ENCODE assay signal across 8 cellular contexts in genomic region chr11:128716231-128716630, GRCh38. TPM values are rescaled to one million over a fixed set of nuclear protein-coding genes. Genes with fewer than 3 reads are reported as not detected.
DNase-seq lines count a peak whose midpoint lies in the region; ATAC-seq and TF ChIP-seq lines count a peak whose summit lies in the region.

No MANE protein-coding gene starts in this region.

- peak overlapping the region; percentile 99 for H3K4me2 ChIP-seq in SU-DHL-6 (ENCODE audit: low read depth, low read length, poor library complexity, severe bottlenecking)

- H3K4me3 ChIP-seq in SU-DHL-6 (ENCODE audit: insufficient read depth, low read length, poor library complexity, severe bottlenecking) (peak overlapping the region; percentile 18), right cardiac atrium (ENCODE audit: low read length) (no peak overlapping the region)

- H3K27ac Mint-ChIP-seq in T-helper 1 cell treated with Interleukin-12 subunit alpha and Interleukin-12 subunit beta and Interleukin-4 antibody, amounts not matched to agents 30 μg/mL and 1 μg/mL, for 36 hours, result peak overlapping the region; percentile 94
- H3K27ac Mint-ChIP-seq in stimulated activated memory B cell treated with anti-CD40 and anti-IgM and Interleukin-4, amounts not matched to agents 10 μg/mL and 1 μg/mL and 100 μg/mL, for 72 hours, result peak overlapping the region; percentile 97

- no peaks in the 10 kb centered on the region for H4K20me1 ChIP-seq in SU-DHL-6 (ENCODE audit: low read depth, low read length)

- peak overlapping the region; percentile 78 for H3K4me3 Mint-ChIP-seq in T-helper 1 cell treated with Interleukin-12 subunit alpha and Interleukin-12 subunit beta and Interleukin-4 antibody, amounts not matched to agents 30 μg/mL and 1 μg/mL, for 36 hours
- H3K4me3 Mint-ChIP-seq in stimulated activated memory B cell treated with anti-CD40 and anti-IgM and Interleukin-4, amounts not matched to agents 10 μg/mL and 1 μg/mL and 100 μg/mL, for 72 hours, result peak overlapping the region; percentile 74

- H3K27ac ChIP-seq in SU-DHL-6 (ENCODE audit: low read depth, low read length) (peak overlapping the region; percentile 100), right cardiac atrium (ENCODE audit: low read length) (peak overlapping the region; percentile 88)

- intact Hi-C loops in right cardiac atrium (cut with DNase I), result no loop called here

- no peaks in the 10 kb centered on the region for H3K9me2 ChIP-seq in SU-DHL-6 (replicated peaks; ENCODE audit: insufficient read depth, low read length)

- peaks cover 20% of the 10 kb centered on the region for H3K36me3 Mint-ChIP-seq in T-helper 1 cell treated with Interleukin-12 subunit alpha and Interleukin-12 subunit beta and Interleukin-4 antibody, amounts not matched to agents 30 μg/mL and 1 μg/mL, for 36 hours (ENCODE audit: low read depth)
- peaks cover 9% of the 10 kb centered on the region for H3K36me3 Mint-ChIP-seq in stimulated activated memory B cell treated with anti-CD40 and anti-IgM and Interleukin-4, amounts not matched to agents 10 μg/mL and 1 μg/mL and 100 μg/mL, for 72 hours

- H3K9me3 ChIP-seq in SU-DHL-6 (ENCODE audit: insufficient read depth, low read length), result no peaks in the 10 kb centered on the region
- H3K9me3 ChIP-seq in right cardiac atrium (ENCODE audit: control insufficient read depth, low read length), result no peaks in the 10 kb centered on the region

- no peaks in the 10 kb centered on the region for H3K9me3 Mint-ChIP-seq in T-helper 1 cell treated with Interleukin-12 subunit alpha and Interleukin-12 subunit beta and Interleukin-4 antibody, amounts not matched to agents 30 μg/mL and 1 μg/mL, for 36 hours
- peaks cover 4% of the 10 kb centered on the region for H3K9me3 Mint-ChIP-seq in stimulated activated memory B cell treated with anti-CD40 and anti-IgM and Interleukin-4, amounts not matched to agents 10 μg/mL and 1 μg/mL and 100 μg/mL, for 72 hours

- ATAC-seq in right cardiac atrium (no peak), GM19324 (IDR thresholded peaks at IDR 0.05; ENCODE audit: low FRiP score, unreplicated experiment) (no peak), HG02623 (IDR thresholded peaks at IDR 0.05; ENCODE audit: unreplicated experiment) (no peak)
- ATAC-seq in stimulated activated memory B cell treated with anti-CD40 and anti-IgM and Interleukin-4, amounts not matched to agents 10 μg/mL and 1 μg/mL and 100 μg/mL, for 72 hours, result no peak

- H3K4me1 ChIP-seq in right cardiac atrium (ENCODE audit: control insufficient read depth, insufficient read depth, low read length), result peaks cover 13% of the 10 kb centered on the region

- no peak overlapping the region for H2AFZ ChIP-seq in SU-DHL-6 (ENCODE audit: low read depth, low read length, severe bottlenecking)

- peaks cover 100% of the 10 kb centered on the region for H3K79me2 ChIP-seq in SU-DHL-6 (ENCODE audit: insufficient read depth, low read length)

- H3K4me1 Mint-ChIP-seq in T-helper 1 cell treated with Interleukin-12 subunit alpha and Interleukin-12 subunit beta and Interleukin-4 antibody, amounts not matched to agents 30 μg/mL and 1 μg/mL, for 36 hours (ENCODE audit: low read depth), result peaks cover 80% of the 10 kb centered on the region
- peaks cover 94% of the 10 kb centered on the region for H3K4me1 Mint-ChIP-seq in stimulated activated memory B cell treated with anti-CD40 and anti-IgM and Interleukin-4, amounts not matched to agents 10 μg/mL and 1 μg/mL and 100 μg/mL, for 72 hours

- H3F3A ChIP-seq in SU-DHL-6 (ENCODE audit: insufficient read depth), result peaks cover 65% of the 10 kb centered on the region; the same call in 1 of the 2 replicates

- H3K27me3 Mint-ChIP-seq in T-helper 1 cell treated with Interleukin-12 subunit alpha and Interleukin-12 subunit beta and Interleukin-4 antibody, amounts not matched to agents 30 μg/mL and 1 μg/mL, for 36 hours (ENCODE audit: low read depth), result no peaks in the 10 kb centered on the region
- no peaks in the 10 kb centered on the region for H3K27me3 Mint-ChIP-seq in stimulated activated memory B cell treated with anti-CD40 and anti-IgM and Interleukin-4, amounts not matched to agents 10 μg/mL and 1 μg/mL and 100 μg/mL, for 72 hours

- TF ChIP-seq CTCF in SU-DHL-6 (IDR thresholded peaks at IDR 0.05; ENCODE audit: insufficient read depth, low read length, poor library complexity, severe bottlenecking), result no peak

- H3K36me3 ChIP-seq in SU-DHL-6 (ENCODE audit: low read length), result no peaks in the 10 kb centered on the region

- 34% methylated on average over 3 of the region's 3 CpGs for WGBS in right cardiac atrium

- H3K27me3 ChIP-seq in SU-DHL-6 (ENCODE audit: low read length) (no peaks in the 10 kb centered on the region), right cardiac atrium (ENCODE audit: control insufficient read depth, insufficient read depth) (no peaks in the 10 kb centered on the region)

- DNase-seq in T-helper 1 cell, result no peak
- peak in 2 of 3 donors; percentile 45 to 55 for DNase-seq in right cardiac atrium
- DNase-seq in NCI-H748 treated with DMSO at 0.1 percent for 48 hours (lab: John Stamatoyannopoulos, UW), result no peak

- H3K9ac ChIP-seq in SU-DHL-6 (ENCODE audit: low read length), result peak overlapping the region; percentile 72

RNA-seq across cellular contexts. Expression of gene FLI1, which starts 22.4 kb away (rescaled TPM):
- 10 to 100 TPM; 14.9 to 22.3 (median 17.2) TPM for total RNA-seq in right cardiac atrium
- 12.4 TPM for polyA plus RNA-seq in right cardiac atrium

Comparison
In these comparisons a context has a peak if more than half of its experiments do, and no peak if none do; other contexts are left out.
1. DNase-seq: peak in right cardiac atrium (2 of 3); none in T-helper 1 cell (0 of 5) and NCI-H748 treated with DMSO at 0.1 percent for 48 hours (single experiment).